11 cellular contexts compared by ENCODE assay signal in genomic region chr12:120101182-120101581, GRCh38. TPM values are rescaled to one million over a fixed set of nuclear protein-coding genes. Genes with fewer than 3 reads are reported as not detected.
DNase-seq lines count a peak whose midpoint lies in the region; ATAC-seq, FAIRE-seq and TF ChIP-seq lines count a peak whose summit lies in the region.
"Had no signal": no experiment of that assay in that cellular context is flagged by ENCODE, and none has a peak within 500 bp of the region (broad histone marks: within the 10 kb centered on the region; RNA-seq: fewer than 3 reads in every experiment).

No MANE protein-coding gene starts in this region.

- H3K9me3 ChIP-seq in right lobe of liver, result no peaks in the 10 kb centered on the region
- no peaks in the 10 kb centered on the region for H3K9me3 ChIP-seq in HepG2 (ENCODE audit: low read length)
- no peaks in the 10 kb centered on the region for H3K9me3 ChIP-seq in adrenal gland (replicated peaks in 1 of 3)
- H3K9me3 ChIP-seq in vagina, result no peaks in the 10 kb centered on the region

- no peak for TF ChIP-seq RAD21 in HepG2 (CRISPR knock-in tag; IDR thresholded peaks at IDR 0.05)

- POLR2A ChIA-PET in HepG2 (lab: Yijun Ruan, JAX), result no interaction called here

- no peaks in the 10 kb centered on the region for H3K27me3 ChIP-seq in right lobe of liver
- no peaks in the 10 kb centered on the region for H3K27me3 ChIP-seq in HepG2 (ENCODE audit: control insufficient read depth in 1 of 2, insufficient read depth in 2 of 2, low read length in 2 of 2)
- H3K27me3 ChIP-seq in adrenal gland, result no peaks in the 10 kb centered on the region
- H3K27me3 ChIP-seq in vagina, result no peaks in the 10 kb centered on the region

- DNase-seq in right lobe of liver (no peak), HepG2 (ENCODE audit: low spot score) (no peak), adrenal gland (peak; percentile 58 to 83 (median 72)), mesothelial cell of epicardium (ENCODE audit: low spot score in 2 of 2, unreplicated experiment in 2 of 2) (no peak), vagina (ENCODE audit: extremely low spot score in 2 of 2) (no peak), NCI-H69 (lab: John Stamatoyannopoulos, UW) (no peak), NCI-H2227 (lab: John Stamatoyannopoulos, UW; ENCODE audit: unreplicated experiment) (no peak)
- DNase-seq: activated CD4-positive, CD25-positive, alpha-beta regulatory T cell treated with anti-CD3 and anti-CD28 coated beads, Interleukin-2, amount 50 U/mL, for 72 hours; Calu3; cortex of kidney had no signal

- in situ Hi-C loops in HepG2 (cut with HindIII; ENCODE audit: extremely low pct_ligation_motif_present, low pct_unique_long_range_greater_than_20kb), result no loop called here

- no peak overlapping the region for H3K4me3 Mint-ChIP-seq in mesothelial cell of epicardium

- H4K20me1 ChIP-seq in HepG2 (ENCODE audit: insufficient read depth, low read length), result peaks cover 10% of the 10 kb centered on the region; the same call in 1 of the 2 replicates

- no peaks in the 10 kb centered on the region for H3K27me3 Mint-ChIP-seq in mesothelial cell of epicardium (ENCODE audit: low read depth)

- no peak overlapping the region for H3K27ac ChIP-seq in right lobe of liver
- H3K27ac ChIP-seq in HepG2 (ENCODE audit: extremely low read length, insufficient read depth, low read length), result no peak overlapping the region
- H3K27ac ChIP-seq in adrenal gland, result peak overlapping the region in 4 of 5 donors; percentile 29 to 89 (median 68)
- peak overlapping the region; percentile 45 for H3K27ac ChIP-seq in vagina

- TF ChIP-seq CTCF in right lobe of liver (IDR thresholded peaks at IDR 0.05), result no peak
- TF ChIP-seq CTCF in HepG2 (CRISPR knock-in tag; IDR thresholded peaks at IDR 0.05), result no peak
- no peak for TF ChIP-seq CTCF in adrenal gland (IDR thresholded peaks at IDR 0.05)
- TF ChIP-seq CTCF in mesothelial cell of epicardium (IDR thresholded peaks at IDR 0.05; ENCODE audit: unreplicated experiment), result no peak
- TF ChIP-seq CTCF in vagina (IDR thresholded peaks at IDR 0.05), result no peak

- CTCF ChIA-PET in HepG2 (lab: Yijun Ruan, JAX; ENCODE audit: low intra/inter-chr PET ratio, low total read pairs), result no interaction called here

- FAIRE-seq in HepG2 (lab: Jason Lieb, UNC), result no peak

- H3K36me3 Mint-ChIP-seq in mesothelial cell of epicardium, result peaks cover 23% of the 10 kb centered on the region

- H3K36me3 ChIP-seq in right lobe of liver (peaks cover 3 to 41% (median 19%) of the 10 kb centered on the region in 4 donors), HepG2 (replicated peaks in 1 of 2; ENCODE audit: control insufficient read depth in 1 of 2, insufficient read depth in 2 of 2, low read length in 2 of 2) (peaks cover 32 to 71% of the 10 kb centered on the region in 2 experiments; a peak in 4 of 5 replicates), adrenal gland (replicated peaks in 1 of 2) (peaks cover 0 to 49% of the 10 kb centered on the region in 2 donors), vagina (peaks cover 0 to 56% of the 10 kb centered on the region in 2 donors)

- TF ChIP-seq POLR2A in right lobe of liver (IDR thresholded peaks at IDR 0.05) (no peak), HepG2 (IDR thresholded peaks at IDR 0.05; ENCODE audit: insufficient read depth in 1 of 2, low read depth in 2 of 2, low read length in 2 of 2) (no peak), adrenal gland (IDR thresholded peaks at IDR 0.05) (no peak), vagina (IDR thresholded peaks at IDR 0.05) (no peak)

- H3K79me2 ChIP-seq in HepG2 (ENCODE audit: insufficient read depth, low read length), result peaks cover 22% of the 10 kb centered on the region

- H3K4me3 ChIP-seq in right lobe of liver (no peak overlapping the region), HepG2 (replicated peaks in 1 of 3; ENCODE audit: insufficient read depth in 1 of 3, low read depth in 2 of 3, low read length in 3 of 3) (no peak overlapping the region), adrenal gland (peak overlapping the region in 1 of 4 donors; percentile 25), vagina (peak overlapping the region in 1 of 2 donors; percentile 35)

- no peaks in the 10 kb centered on the region for H3K9me3 Mint-ChIP-seq in mesothelial cell of epicardium

- peaks cover 11% of the 10 kb centered on the region for H3K4me1 Mint-ChIP-seq in mesothelial cell of epicardium

- peak overlapping the region; percentile 78 for H3K27ac Mint-ChIP-seq in mesothelial cell of epicardium

- 57% methylated on average over 7 of the region's 11 CpGs for WGBS in right lobe of liver (ENCODE audit: insufficient coverage, low coverage, low lambda C conversion rate, missing lambda C conversion rate)
- WGBS in HepG2 (ENCODE audit: low lambda C conversion rate), result 98% methylated on average over 11 of the region's 11 CpGs
- 28 to 56% (median 38%) methylated on average over 7 to 11 of the region's 11 CpGs for WGBS in adrenal gland, 4 donors

- H3K4me1 ChIP-seq in right lobe of liver (peaks cover 0 to 3% (median 0%) of the 10 kb centered on the region in 4 donors), HepG2 (ENCODE audit: insufficient read depth, low read length) (no peaks in the 10 kb centered on the region), adrenal gland (replicated peaks in 1 of 2) (peaks cover 23 to 25% of the 10 kb centered on the region in 2 donors), vagina (peaks cover 35% of the 10 kb centered on the region)

- H3K9ac ChIP-seq in HepG2 (ENCODE audit: insufficient read depth, low read depth, low read length), result no peak overlapping the region

- no peak overlapping the region for H3K4me2 ChIP-seq in HepG2 (ENCODE audit: low read depth, low read length)

- TF ChIP-seq EP300 in HepG2 (IDR thresholded peaks at IDR 0.05; ENCODE audit: low read depth in 2 of 2, low read length in 2 of 2) (no peak), HepG2 (CRISPR knock-in tag; IDR thresholded peaks at IDR 0.05; ENCODE audit: borderline replicate concordance) (no peak)

- intact Hi-C loops in right lobe of liver (cut with DNase I) (no loop called here), HepG2 (cut with micrococcal nuclease; ENCODE audit: unreplicated experiment) (no loop called here), adrenal gland (cut with DNase I) (no loop called here), vagina (cut with DNase I) (no loop called here)

- H2AFZ ChIP-seq in HepG2 (ENCODE audit: low read length), result no peak overlapping the region

- ATAC-seq in right lobe of liver, result peak in 3 of 4 donors; percentile 4 to 24 (median 8)
- ATAC-seq in HepG2, result no peak
- no peak for ATAC-seq in HG03565 (IDR thresholded peaks at IDR 0.05; ENCODE audit: unreplicated experiment)

- no TSS peak for BruUV-seq in HepG2 (replicated peaks; lab: Mats Ljungman, UMichigan)

TF ChIP-seq in HepG2, 621 proteins besides CTCF, POLR2A, EP300 and RAD21 (continues in another document):
- TF ChIP-seq ZBTB20 (CRISPR knock-in tag; IDR thresholded peaks at IDR 0.05; ENCODE audit: borderline replicate concordance, low read depth) (no peak), ZNF580 (CRISPR knock-in tag; IDR thresholded peaks at IDR 0.05; ENCODE audit: borderline replicate concordance, low read depth) (no peak), SAP130 (CRISPR knock-in tag; IDR thresholded peaks at IDR 0.05; ENCODE audit: low read depth) (no peak), ZNF543 (CRISPR knock-in tag; IDR thresholded peaks at IDR 0.05) (no peak), ZNF20 (CRISPR knock-in tag; IDR thresholded peaks at IDR 0.05) (no peak)

RNA-seq across cellular contexts. Expression of gene RAB35, which starts 15.4 kb away (rescaled TPM):
- total RNA-seq in right lobe of liver, result 10 to 100 TPM; 11.7 to 22.1 (median 14.7) TPM
- total RNA-seq in HepG2 (2016; rRNA removed; fragmentation: Illumina TruSeq; extraction: Trizol), result 25.9 and 29.1 TPM in 2 replicates
- 3.9 and 4.0 TPM in 2 replicates for total RNA-seq in HepG2 (2016; cell fraction: cytosol; rRNA removed; fragmentation: Illumina TruSeq; extraction: Trizol; ENCODE audit: low read depth)
- total RNA-seq in HepG2 (2016; cell fraction: insoluble cytoplasmic fraction; rRNA removed; fragmentation: Illumina TruSeq; extraction: Trizol), result 24.8 and 29.3 TPM in 2 replicates
- total RNA-seq in HepG2 (2016; cell fraction: membrane; rRNA removed; fragmentation: Illumina TruSeq; extraction: Trizol), result 13.9 and 14.1 TPM in 2 replicates
- total RNA-seq in HepG2 (2016; cell fraction: nucleus; rRNA removed; fragmentation: Illumina TruSeq; extraction: Trizol), result 11.8 and 14.0 TPM in 2 replicates
- polyA plus RNA-seq in HepG2 (2011; rRNA removed), result 25.2 and 32.2 TPM in 2 replicates
- polyA plus RNA-seq in HepG2 (2011; cell fraction: cytosol; rRNA removed), result 23.4 and 25.8 TPM in 2 replicates
- 23.2 and 27.6 TPM in 2 replicates for polyA plus RNA-seq in HepG2 (2011; cell fraction: nucleus; rRNA removed)
- polyA plus RNA-seq in HepG2 (2012), result 24.8 and 25.8 TPM in 2 replicates
- polyA plus RNA-seq in HepG2 (2016; cell fraction: cytosol; fragmentation: Illumina TruSeq; extraction: Trizol; ENCODE audit: low read depth), result 4.8 and 4.9 TPM in 2 replicates
- 33.1 and 35.6 TPM in 2 replicates for polyA plus RNA-seq in HepG2 (2016; cell fraction: insoluble cytoplasmic fraction; fragmentation: Illumina TruSeq; extraction: Trizol; ENCODE audit: low read depth)
- 10.1 and 11.5 TPM in 2 replicates for polyA plus RNA-seq in HepG2 (2016; cell fraction: membrane; fragmentation: Illumina TruSeq; extraction: Trizol; ENCODE audit: low read depth)
- 32.5 and 34.1 TPM in 2 replicates for polyA plus RNA-seq in HepG2 (2016; cell fraction: nucleus; fragmentation: Illumina TruSeq; extraction: Trizol; ENCODE audit: insufficient read depth, low read depth)
- polyA minus RNA-seq in HepG2 (2011; rRNA and poly(A)+ RNA removed; ENCODE audit: low replicate concordance), result 49.8 and 64.9 TPM in 2 replicates
- polyA minus RNA-seq in HepG2 (2011; cell fraction: cytosol; rRNA and poly(A)+ RNA removed), result 17.8 and 21.5 TPM in 2 replicates
- polyA minus RNA-seq in HepG2 (2011; cell fraction: nucleus; rRNA and poly(A)+ RNA removed), result 8.6 and 10.9 TPM in 2 replicates
- total RNA-seq in adrenal gland, result 10 to 100 TPM; 18.1 to 49.5 (median 31.8) TPM
- 10 to 100 TPM; 13.5 to 30.6 (median 20.5) TPM for polyA plus RNA-seq in adrenal gland
- total RNA-seq in mesothelial cell of epicardium, result 28.1 to 36.5 TPM (median 33.2 TPM) in 3 replicates
- total RNA-seq in vagina, result 30.9 TPM

Comparison
In these comparisons a context has a peak if more than half of its experiments do, and no peak if none do; other contexts are left out.
1. ATAC-seq: peak in right lobe of liver (3 of 4); none in HepG2 (single experiment) and HG03565 (single experiment).
2. DNase-seq: peak in adrenal gland (7 of 7); none in right lobe of liver (0 of 3), HepG2 (single experiment), mesothelial cell of epicardium (0 of 2), vagina (0 of 2), NCI-H69 (single experiment) and NCI-H2227 (single experiment).
3. H3K27ac ChIP-seq: peak in adrenal gland (4 of 5) and vagina (single experiment); none in right lobe of liver (0 of 3) and HepG2 (single experiment).